ENCODE assay signal across 29 cellular contexts in the genomic region with DNA sequence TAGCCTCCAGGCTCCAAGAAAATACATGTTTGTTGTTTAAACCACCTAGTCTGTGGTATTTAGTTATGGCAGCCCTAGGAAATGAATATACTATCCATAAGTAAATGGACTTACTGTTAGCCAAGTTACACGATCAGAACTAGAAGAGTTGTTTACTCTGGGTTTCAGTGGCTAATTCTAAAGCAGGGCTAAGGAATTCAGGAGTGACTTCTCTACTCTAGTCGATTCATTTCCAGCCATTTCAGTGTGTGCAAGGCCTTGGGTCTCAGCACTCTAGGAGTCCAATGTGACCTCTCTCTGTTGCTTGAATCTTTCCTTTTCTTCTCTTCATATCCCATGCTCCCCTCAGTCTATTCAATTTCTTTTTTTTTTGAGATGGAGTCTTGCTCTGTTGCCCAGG.
"Had no signal": no experiment of that assay in that cellular context is flagged by ENCODE, and none has a peak within 500 bp of the region (broad histone marks: within the 10 kb centered on the region; RNA-seq: fewer than 3 reads in every experiment).

No MANE protein-coding gene starts in this region.

- H3K27me3 ChIP-seq: adrenal gland, body of pancreas, dorsolateral prefrontal cortex had no signal

- H3K36me3 Mint-ChIP-seq: activated naive CD4-positive, alpha-beta T cell treated with anti-CD3 and anti-CD28 coated beads, Interleukin-2, amount 50 U/mL, for 24 hours; activated naive CD8-positive, alpha-beta T cell treated with anti-CD3 and anti-CD28 coated beads for 36 hours; WTC11 had no signal

- DNase-seq: activated CD4-positive, alpha-beta T cell treated with anti-CD3 and anti-CD28 coated beads for 1 hour; activated CD4-positive, alpha-beta T cell treated with anti-CD3 and anti-CD28 coated beads for 4 hours; activated CD4-positive, alpha-beta T cell treated with anti-CD3 and anti-CD28 coated beads, Interleukin-2, amount 10 ng/mL, durations not matched to agents 7 days and 5 days; activated CD4-positive, alpha-beta T cell treated with anti-CD3 and anti-CD28 coated beads, Interleukin-2, amount 50 U/mL, for 48 hours; activated CD8-positive, alpha-beta memory T cell treated with anti-CD3 and anti-CD28 coated beads for 24 hours; activated CD8-positive, alpha-beta T cell treated with anti-CD3 and anti-CD28 coated beads for 36 hours; activated effector memory CD4-positive, alpha-beta T cell treated with Interleukin-2 at 50 U/mL for 16 hours; activated gamma-delta T cell treated with Interleukin-2 at 50 U/mL for 16 hours; activated naive CD4-positive, alpha-beta T cell treated with Interleukin-2 at 50 U/mL for 16 hours; activated naive CD8-positive, alpha-beta T cell treated with anti-CD3 and anti-CD28 coated beads for 36 hours; activated naive CD8-positive, alpha-beta T cell treated with anti-CD3 and anti-CD28 coated beads, Interleukin-2, amount 50 U/mL, for 24 hours; activated T-cell treated with anti-CD3 and anti-CD28 coated beads, Interleukin-2, amount 50 U/mL, for 4 hours; amygdala; aorta; body of pancreas; caudate nucleus; dorsolateral prefrontal cortex; effector memory CD4-positive, alpha-beta T cell; endodermal cell; foreskin fibroblast; head of caudate nucleus; T-helper 2 cell had no signal

- H3K27me3 Mint-ChIP-seq: activated CD4-positive, alpha-beta T cell treated with anti-CD3 and anti-CD28 coated beads, Interleukin-2, amount 10 ng/mL, durations not matched to agents 7 days and 5 days; activated naive CD4-positive, alpha-beta T cell treated with anti-CD3 and anti-CD28 coated beads, Interleukin-2, amount 50 U/mL, for 24 hours; activated naive CD8-positive, alpha-beta T cell treated with anti-CD3 and anti-CD28 coated beads for 36 hours; activated T-helper 17 cell treated with anti-CD3 and anti-CD28 coated beads, Interleukin-2, amount 50 U/mL, for 72 hours; dendritic cell treated with granulocyte-macrophage colony-stimulating factor and Interleukin-4, amounts not matched to agents 40 ng/mL and 50 ng/mL, for 4 days had no signal

- ATAC-seq: activated CD8-positive, alpha-beta T cell treated with anti-CD3 and anti-CD28 coated beads for 36 hours; activated naive CD8-positive, alpha-beta T cell treated with anti-CD3 and anti-CD28 coated beads, Interleukin-2, amount 50 U/mL, for 24 hours; activated T-cell treated with anti-CD3 and anti-CD28 coated beads, Interleukin-2, amount 50 U/mL, for 4 hours; activated T-helper 17 cell treated with anti-CD3 and anti-CD28 coated beads, Interleukin-2, amount 50 U/mL, for 72 hours; body of pancreas; esophagus mucosa; WTC11 had no signal

- H3K4me1 ChIP-seq: adrenal gland had no signal

- H3K4me3 ChIP-seq: adrenal gland, body of pancreas, coronary artery, dorsolateral prefrontal cortex had no signal

- H3K9me3 Mint-ChIP-seq: activated naive CD4-positive, alpha-beta T cell treated with anti-CD3 and anti-CD28 coated beads, Interleukin-2, amount 50 U/mL, for 24 hours had no signal

- H3K27ac Mint-ChIP-seq: activated CD4-positive, alpha-beta T cell treated with anti-CD3 and anti-CD28 coated beads, Interleukin-2, amount 10 ng/mL, durations not matched to agents 7 days and 5 days; activated CD8-positive, alpha-beta T cell treated with anti-CD3 and anti-CD28 coated beads for 36 hours; activated naive CD4-positive, alpha-beta T cell treated with anti-CD3 and anti-CD28 coated beads, Interleukin-2, amount 50 U/mL, for 24 hours; activated naive CD8-positive, alpha-beta T cell treated with anti-CD3 and anti-CD28 coated beads for 36 hours; activated naive CD8-positive, alpha-beta T cell treated with anti-CD3 and anti-CD28 coated beads, Interleukin-2, amount 50 U/mL, for 24 hours; activated T-helper 17 cell treated with anti-CD3 and anti-CD28 coated beads, Interleukin-2, amount 50 U/mL, for 72 hours; dendritic cell treated with granulocyte-macrophage colony-stimulating factor and Interleukin-4, amounts not matched to agents 40 ng/mL and 50 ng/mL, for 4 days; endodermal cell; WTC11 had no signal

- H3K9me3 ChIP-seq: adrenal gland, body of pancreas had no signal

- H3K36me3 ChIP-seq: adrenal gland had no signal

- H3K27ac ChIP-seq: adrenal gland, body of pancreas, coronary artery, dorsolateral prefrontal cortex had no signal

- H3K4me1 Mint-ChIP-seq: activated naive CD4-positive, alpha-beta T cell treated with anti-CD3 and anti-CD28 coated beads, Interleukin-2, amount 50 U/mL, for 24 hours; activated naive CD8-positive, alpha-beta T cell treated with anti-CD3 and anti-CD28 coated beads for 36 hours; activated naive CD8-positive, alpha-beta T cell treated with anti-CD3 and anti-CD28 coated beads, Interleukin-2, amount 50 U/mL, for 24 hours; activated T-helper 17 cell treated with anti-CD3 and anti-CD28 coated beads, Interleukin-2, amount 50 U/mL, for 72 hours; endodermal cell; WTC11 had no signal

- H3K4me3 Mint-ChIP-seq: activated CD4-positive, alpha-beta T cell treated with anti-CD3 and anti-CD28 coated beads, Interleukin-2, amount 10 ng/mL, durations not matched to agents 7 days and 5 days; activated CD8-positive, alpha-beta T cell treated with anti-CD3 and anti-CD28 coated beads for 36 hours; activated naive CD4-positive, alpha-beta T cell treated with anti-CD3 and anti-CD28 coated beads, Interleukin-2, amount 50 U/mL, for 24 hours; activated naive CD8-positive, alpha-beta T cell treated with anti-CD3 and anti-CD28 coated beads for 36 hours; activated naive CD8-positive, alpha-beta T cell treated with anti-CD3 and anti-CD28 coated beads, Interleukin-2, amount 50 U/mL, for 24 hours; activated T-cell treated with anti-CD3 and anti-CD28 coated beads, Interleukin-2, amount 50 U/mL, for 4 hours; activated T-helper 17 cell treated with anti-CD3 and anti-CD28 coated beads, Interleukin-2, amount 50 U/mL, for 72 hours; dendritic cell treated with granulocyte-macrophage colony-stimulating factor and Interleukin-4, amounts not matched to agents 40 ng/mL and 50 ng/mL, for 4 days; endodermal cell; WTC11 had no signal
